24 cellular contexts compared by ENCODE assay signal in the genomic region with DNA sequence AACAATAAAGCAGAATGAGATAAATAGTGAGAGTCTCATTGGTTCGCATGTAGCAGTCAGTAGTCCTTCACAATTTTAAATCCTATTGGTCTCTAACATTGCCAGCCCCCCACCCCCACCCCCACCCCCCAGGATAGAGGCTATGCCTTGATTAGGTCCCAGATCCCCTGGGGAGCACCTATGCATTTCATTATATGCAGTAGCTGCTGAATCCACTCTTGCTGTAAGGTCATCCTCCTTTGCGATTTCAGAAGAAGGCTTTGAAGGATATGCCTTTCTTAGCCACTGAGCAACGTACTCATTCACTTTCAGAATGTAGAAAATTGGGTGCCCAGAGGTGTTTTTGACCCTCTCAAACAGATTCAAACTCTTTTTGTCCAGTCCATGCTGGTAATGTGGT.
A peak's percentile ranks its signal among the peaks of the same experiment; 100 is the strongest.
DNase-seq lines count a peak whose midpoint lies in the region; ATAC-seq and TF ChIP-seq lines count a peak whose summit lies in the region.
"Had no signal": no experiment of that assay in that cellular context is flagged by ENCODE, and none has a peak within 500 bp of the region (broad histone marks: within the 10 kb centered on the region; RNA-seq: fewer than 3 reads in every experiment).

No MANE protein-coding gene starts in this region.

- no peak overlapping the region for H3K23ac ChIP-seq in mesendoderm (ENCODE audit: low read length)

- peak; percentile 28 for DNase-seq in GM23338 (ENCODE audit: low spot score)
- DNase-seq in WTC11 (ENCODE audit: low spot score): no peak
- DNase-seq in mesendoderm: peak; percentile 55
- no peak for DNase-seq in lower lobe of right lung
- no peak for DNase-seq in right atrium auricular region (ENCODE audit: low spot score)
- DNase-seq: 8988T; ACHN; BE2C; C1 segment of cervical spinal cord; CD4-positive, alpha-beta memory T cell; CD4-positive, CD25-positive, alpha-beta regulatory T cell; CD8-positive, alpha-beta memory T cell; COR-L47; DMS 273 treated with DMSO at 0.1 percent for 48 hours; DMS153; DMS53; DMS79; DND-41; EL; GDM1 had no signal

- H3K56ac ChIP-seq in mesendoderm (ENCODE audit: low read length): no peak overlapping the region

- H3K18ac ChIP-seq in mesendoderm (ENCODE audit: low read length): no peak overlapping the region

- H2BK120ac ChIP-seq in mesendoderm (ENCODE audit: low read depth, low read length): no peak overlapping the region

- H3K9me3 Mint-ChIP-seq in GM23338: no peaks in the 10 kb centered on the region
- peaks cover 9% of the 10 kb centered on the region for H3K9me3 Mint-ChIP-seq in WTC11
- H3K9me3 Mint-ChIP-seq: CD14-positive monocyte had no signal

- peak overlapping the region; percentile 13 for H2BK5ac ChIP-seq in mesendoderm (ENCODE audit: low read length)

- no CpG with 5 or more reads among the region's 3 CpGs for WGBS in mesendoderm (ENCODE audit: extremely low coverage, insufficient coverage, low lambda C conversion rate)

- H3K9me3 ChIP-seq in lower lobe of right lung (no peaks in the 10 kb centered on the region), right atrium auricular region (no peaks in the 10 kb centered on the region)
- H3K9me3 ChIP-seq: BE2C, BLaER1 had no signal

- no peak overlapping the region for H3K4ac ChIP-seq in mesendoderm (ENCODE audit: low read depth, low read length)

- H3K36me3 Mint-ChIP-seq in GM23338 (ENCODE audit: low read depth) (no peaks in the 10 kb centered on the region), WTC11 (no peaks in the 10 kb centered on the region; the same call in 1 of the 2 replicates)
- H3K36me3 Mint-ChIP-seq: CD14-positive monocyte; CD4-positive, alpha-beta memory T cell; CD4-positive, CD25-positive, alpha-beta regulatory T cell; CD8-positive, alpha-beta memory T cell had no signal

- POLR2A ChIA-PET in WTC11 (lab: Charles Lee): no interaction called here

- H3K4me1 Mint-ChIP-seq in GM23338 (peaks cover 15% of the 10 kb centered on the region), WTC11 (peaks cover 15% of the 10 kb centered on the region)
- H3K4me1 Mint-ChIP-seq: CD14-positive monocyte; CD4-positive, alpha-beta memory T cell; CD4-positive, CD25-positive, alpha-beta regulatory T cell; CD8-positive, alpha-beta memory T cell had no signal

- H3K27ac Mint-ChIP-seq in GM23338 (no peak overlapping the region), WTC11 (no peak overlapping the region)
- H3K27ac Mint-ChIP-seq: CD14-positive monocyte; CD4-positive, alpha-beta memory T cell; CD4-positive, CD25-positive, alpha-beta regulatory T cell had no signal

- H3K4me3 ChIP-seq in GM23338 (no peak overlapping the region), mesendoderm (ENCODE audit: low read length) (no peak overlapping the region), lower lobe of right lung (no peak overlapping the region), right atrium auricular region (no peak overlapping the region)
- H3K4me3 ChIP-seq: BLaER1, GM12878 had no signal

- no peaks in the 10 kb centered on the region for H3K9me2 ChIP-seq in GM23338 (ENCODE audit: insufficient read depth)

- H3K79me1 ChIP-seq in mesendoderm (ENCODE audit: low read length): no peaks in the 10 kb centered on the region

- TF ChIP-seq CTCF in GM23338 (conservative IDR thresholded peaks at IDR 0.05; ENCODE audit: low read depth in 2 of 2) (no peak), WTC11 (IDR thresholded peaks at IDR 0.05) (no peak), lower lobe of right lung (IDR thresholded peaks at IDR 0.05) (no peak), right atrium auricular region (IDR thresholded peaks at IDR 0.05) (no peak)

- H3K36me3 ChIP-seq in GM23338 (ENCODE audit: insufficient read depth): no peaks in the 10 kb centered on the region
- no peaks in the 10 kb centered on the region for H3K36me3 ChIP-seq in mesendoderm (ENCODE audit: control insufficient read depth, insufficient read depth, low read length)
- no peaks in the 10 kb centered on the region for H3K36me3 ChIP-seq in lower lobe of right lung
- no peaks in the 10 kb centered on the region for H3K36me3 ChIP-seq in right atrium auricular region
- H3K36me3 ChIP-seq: BE2C, BLaER1 had no signal

- H3K4me2 ChIP-seq in GM23338 (no peak overlapping the region), mesendoderm (ENCODE audit: low read length) (no peak overlapping the region)
- H3K4me2 ChIP-seq: BLaER1 had no signal

- H4K8ac ChIP-seq in mesendoderm (ENCODE audit: low read depth, low read length): peak overlapping the region; percentile 28

- no peaks in the 10 kb centered on the region for H4K20me1 ChIP-seq in GM23338 (replicated peaks; ENCODE audit: insufficient read depth)
- H4K20me1 ChIP-seq: BLaER1 had no signal

- peaks cover 15% of the 10 kb centered on the region for H3K4me1 ChIP-seq in GM23338 (ENCODE audit: insufficient read depth)
- peaks cover 5% of the 10 kb centered on the region for H3K4me1 ChIP-seq in mesendoderm (ENCODE audit: control insufficient read depth, low read depth, low read length)
- H3K4me1 ChIP-seq in lower lobe of right lung: no peaks in the 10 kb centered on the region
- no peaks in the 10 kb centered on the region for H3K4me1 ChIP-seq in right atrium auricular region
- H3K4me1 ChIP-seq: BE2C, BLaER1 had no signal

- H4K5ac ChIP-seq in mesendoderm (ENCODE audit: low read length): no peak overlapping the region

- H3K4me3 Mint-ChIP-seq in GM23338 (no peak overlapping the region), WTC11 (no peak overlapping the region)
- H3K4me3 Mint-ChIP-seq: CD14-positive monocyte; CD4-positive, alpha-beta memory T cell; CD4-positive, CD25-positive, alpha-beta regulatory T cell; CD8-positive, alpha-beta memory T cell had no signal

- H3K9ac ChIP-seq in mesendoderm (ENCODE audit: low read length): no peak overlapping the region
- H3K9ac ChIP-seq: BLaER1 had no signal

- H2AFZ ChIP-seq in GM23338: no peak overlapping the region

- peak; percentile 60 for ATAC-seq in GM23338
- ATAC-seq in WTC11: peak; percentile 52
- ATAC-seq in esophagus mucosa: no peak
- ATAC-seq in lower lobe of right lung: no peak
- ATAC-seq: GM12878 had no signal

- CTCF ChIA-PET in WTC11 (lab: Charles Lee): interaction anchor here (0.6 kb wide), 1 partner anchor 1151 kb away, joined by 3 read pairs; no protein-coding TSS in a partner anchor

- H2BK15ac ChIP-seq in mesendoderm (replicated peaks; ENCODE audit: low read depth): peak overlapping the region; percentile 74

- peaks cover 11% of the 10 kb centered on the region; the same call in 1 of the 2 replicates for H3K27me3 ChIP-seq in GM23338 (ENCODE audit: insufficient read depth)
- H3K27me3 ChIP-seq in mesendoderm (ENCODE audit: insufficient read depth, low read length, poor library complexity): no peaks in the 10 kb centered on the region
- H3K27me3 ChIP-seq in lower lobe of right lung (ENCODE audit: low read depth): no peaks in the 10 kb centered on the region
- H3K27me3 ChIP-seq in right atrium auricular region: no peaks in the 10 kb centered on the region
- H3K27me3 ChIP-seq: BE2C, BLaER1 had no signal

- H2AK5ac ChIP-seq in mesendoderm (ENCODE audit: low read length): no peak overlapping the region

- intact Hi-C loops in lower lobe of right lung (cut with DNase I): no loop called here

- H3K27ac ChIP-seq in GM23338 (ENCODE audit: low read depth) (no peak overlapping the region), mesendoderm (ENCODE audit: low read depth, low read length) (no peak overlapping the region), lower lobe of right lung (no peak overlapping the region), right atrium auricular region (no peak overlapping the region)
- H3K27ac ChIP-seq: BLaER1 had no signal

- H3K27me3 Mint-ChIP-seq in GM23338 (ENCODE audit: insufficient read depth, low read depth, poor library complexity) (peaks cover 3% of the 10 kb centered on the region), WTC11 (ENCODE audit: low read depth) (peaks cover 40% of the 10 kb centered on the region)

- H3K79me2 ChIP-seq in GM23338 (replicated peaks; ENCODE audit: insufficient read depth): no peaks in the 10 kb centered on the region
- no peaks in the 10 kb centered on the region for H3K79me2 ChIP-seq in mesendoderm (ENCODE audit: control insufficient read depth, insufficient read depth, low read length)

- no peaks in the 10 kb centered on the region for H3F3A ChIP-seq in GM23338 (replicated peaks; ENCODE audit: low read depth)

TF ChIP-seq in WTC11, 78 proteins besides CTCF, POLR2A, EP300 and RAD21:
- TF ChIP-seq EMX1 (CRISPR knock-in tag; IDR thresholded peaks at IDR 0.05) (no peak), ZNF416 (CRISPR knock-in tag; IDR thresholded peaks at IDR 0.05) (no peak), ETV6 (CRISPR knock-in tag; IDR thresholded peaks at IDR 0.05) (no peak), SMAD4 (CRISPR knock-in tag; IDR thresholded peaks at IDR 0.05) (no peak), FOXJ3 (CRISPR knock-in tag; IDR thresholded peaks at IDR 0.05; ENCODE audit: borderline replicate concordance) (no peak), GTF2I (CRISPR knock-in tag; conservative IDR thresholded peaks at IDR 0.05) (no peak), CBFB (CRISPR knock-in tag; IDR thresholded peaks at IDR 0.05; ENCODE audit: low read depth) (no peak), SMAD3 (CRISPR knock-in tag; IDR thresholded peaks at IDR 0.05; ENCODE audit: borderline replicate concordance) (no peak), MXD4 (CRISPR knock-in tag; IDR thresholded peaks at IDR 0.05; ENCODE audit: borderline replicate concordance) (no peak), CREB1 (CRISPR knock-in tag; IDR thresholded peaks at IDR 0.05) (no peak)
TF ChIP-seq in WTC11: peak in this region for 0.

Comparison
In these comparisons a context has a peak if more than half of its experiments do, and no peak if none do; other contexts are left out.
1. ATAC-seq: peak in GM23338 (single experiment) and WTC11 (single experiment); none in esophagus mucosa (single experiment) and lower lobe of right lung (0 of 2).
2. DNase-seq: peak in GM23338 (single experiment) and mesendoderm (single experiment); none in WTC11 (single experiment), lower lobe of right lung (single experiment) and right atrium auricular region (single experiment).